In the genomic region with DNA sequence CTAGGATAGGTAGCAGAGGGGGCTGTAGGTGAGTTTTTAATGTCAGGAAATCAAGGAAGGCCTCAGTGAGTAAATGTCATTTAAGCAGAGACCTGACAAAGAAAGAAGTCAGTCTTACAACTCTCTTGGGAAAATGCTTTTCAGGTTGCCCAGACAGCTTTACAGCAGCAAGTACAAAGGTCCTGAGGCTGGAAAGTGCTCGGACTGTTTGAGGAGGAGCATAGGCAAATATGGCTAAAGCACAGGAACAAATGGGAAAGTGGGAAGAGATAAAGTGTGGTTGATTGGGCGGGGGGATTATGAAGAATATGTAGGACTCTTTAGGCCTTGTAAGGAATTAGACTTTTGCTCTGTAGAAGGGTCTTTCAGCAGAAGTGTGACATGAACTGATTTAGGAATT, we compare ENCODE assay signal across 18 cellular contexts.
DNase-seq lines count a peak whose midpoint lies in the region; ATAC-seq and TF ChIP-seq lines count a peak whose summit lies in the region.
"Had no signal": no experiment of that assay in that cellular context is flagged by ENCODE, and none has a peak within 500 bp of the region (broad histone marks: within the 10 kb centered on the region; RNA-seq: fewer than 3 reads in every experiment).

No MANE protein-coding gene starts in this region.

- H3K14ac ChIP-seq in H9 (ENCODE audit: insufficient read depth, low read length) = no peak overlapping the region

- H3K9me3 Mint-ChIP-seq in H9 (no peaks in the 10 kb centered on the region; a peak in 2 of 5 replicates), WTC11 (peaks cover 14% of the 10 kb centered on the region; the same call in 1 of the 2 replicates)
- no peaks in the 10 kb centered on the region for H3K9me3 Mint-ChIP-seq in activated T-cell treated with anti-CD3 and anti-CD28 coated beads, Interleukin-2, amount 50 U/mL, for 24 hours
- H3K9me3 Mint-ChIP-seq: GM23338 had no signal

- no peak overlapping the region for H3K9ac ChIP-seq in H9 (ENCODE audit: extremely low read depth, insufficient read length, low read length)
- H3K9ac ChIP-seq: KMS-11 had no signal

- peaks cover 1% of the 10 kb centered on the region; the same call in 1 of the 2 replicates for H3K79me2 ChIP-seq in H9 (ENCODE audit: insufficient read depth, low read length)
- peaks cover 22% of the 10 kb centered on the region for H3K79me2 ChIP-seq in hepatocyte

- TF ChIP-seq CTCF in H9 (conservative IDR thresholded peaks at IDR 0.05) (no peak), WTC11 (IDR thresholded peaks at IDR 0.05) (no peak), hepatocyte (IDR thresholded peaks at IDR 0.05; ENCODE audit: poor library complexity) (no peak), mucosa of descending colon (IDR thresholded peaks at IDR 0.05) (no peak), heart left ventricle (IDR thresholded peaks at IDR 0.05) (no peak)

- no peak for ATAC-seq in WTC11
- ATAC-seq in mucosa of descending colon = peak; percentile 67
- ATAC-seq in heart left ventricle = no peak
- ATAC-seq: GM23338 had no signal

- H4K5ac ChIP-seq in H9 (ENCODE audit: insufficient read length, low read depth, low read length) = no peak overlapping the region

- no peak for TF ChIP-seq POLR2A in heart left ventricle (IDR thresholded peaks at IDR 0.05)

- H3K36me3 ChIP-seq in hepatocyte (replicated peaks; ENCODE audit: insufficient read depth, low read depth) (no peaks in the 10 kb centered on the region), mucosa of descending colon (ENCODE audit: low read depth) (no peaks in the 10 kb centered on the region), heart left ventricle (no peaks in the 10 kb centered on the region)

- no peaks in the 10 kb centered on the region for H3K9me3 ChIP-seq in H9 (ENCODE audit: control insufficient read depth, low read depth, low read length)
- no peaks in the 10 kb centered on the region for H3K9me3 ChIP-seq in hepatocyte (ENCODE audit: low read depth)
- no peaks in the 10 kb centered on the region for H3K9me3 ChIP-seq in mucosa of descending colon
- peaks cover 0 to 8% (median 0%) of the 10 kb centered on the region in 12 donors for H3K9me3 ChIP-seq in heart left ventricle
- H3K9me3 ChIP-seq: Caco-2 had no signal

- no peak overlapping the region for H2AK5ac ChIP-seq in H9 (ENCODE audit: insufficient read length, low read length)

- POLR2A ChIA-PET in WTC11 (lab: Charles Lee) = no interaction called here

- H3K27ac ChIP-seq in H9 (ENCODE audit: insufficient read length, low read depth, low read length) (no peak overlapping the region), hepatocyte (peak overlapping the region; percentile 23), heart left ventricle (no peak overlapping the region)
- H3K27ac ChIP-seq: C4-2B, KMS-11 had no signal

- H4K20me1 ChIP-seq in H9 (ENCODE audit: control insufficient read depth, insufficient read depth, insufficient read length) (no peaks in the 10 kb centered on the region), hepatocyte (ENCODE audit: insufficient read depth, poor library complexity, severe bottlenecking) (no peaks in the 10 kb centered on the region)

- no peak overlapping the region for H2BK15ac ChIP-seq in H9 (ENCODE audit: low read depth, low read length)

- H3K18ac ChIP-seq in H9 (ENCODE audit: insufficient read length, low read depth, low read length) = no peak overlapping the region

- H3K9me2 ChIP-seq in hepatocyte (replicated peaks; ENCODE audit: insufficient read depth) = no peaks in the 10 kb centered on the region

- H3K27me3 ChIP-seq in H9 (ENCODE audit: insufficient read depth, low read length) = no peaks in the 10 kb centered on the region
- no peaks in the 10 kb centered on the region for H3K27me3 ChIP-seq in hepatocyte
- no peaks in the 10 kb centered on the region for H3K27me3 ChIP-seq in heart left ventricle

- H3K27ac Mint-ChIP-seq in H9 (peak overlapping the region in 2 of 3 experiments; percentile 11 to 61; a peak in 6 of 7 replicates), WTC11 (peak overlapping the region; percentile 64)
- H3K27ac Mint-ChIP-seq in activated T-cell treated with anti-CD3 and anti-CD28 coated beads, Interleukin-2, amount 50 U/mL, for 24 hours = no peak overlapping the region
- H3K27ac Mint-ChIP-seq: CD4-positive, alpha-beta T cell; GM23338 had no signal

- no peak overlapping the region for H4K8ac ChIP-seq in H9 (replicated peaks; ENCODE audit: insufficient read length, low read depth, low read length)

- no peak overlapping the region for H2BK20ac ChIP-seq in H9 (ENCODE audit: low read depth, low read length, poor library complexity, severe bottlenecking)

- no peak overlapping the region for H3K4ac ChIP-seq in H9 (ENCODE audit: low read depth, low read length)

- peaks cover 1% of the 10 kb centered on the region; the same call in 1 of the 2 replicates for H3K27me3 Mint-ChIP-seq in H9 (ENCODE audit: low read depth)
- no peaks in the 10 kb centered on the region for H3K27me3 Mint-ChIP-seq in WTC11 (ENCODE audit: low read depth)
- no peaks in the 10 kb centered on the region for H3K27me3 Mint-ChIP-seq in activated T-cell treated with anti-CD3 and anti-CD28 coated beads, Interleukin-2, amount 50 U/mL, for 24 hours
- H3K27me3 Mint-ChIP-seq: CD4-positive, alpha-beta T cell had no signal

- H3K4me3 ChIP-seq in hepatocyte (no peak overlapping the region), mucosa of descending colon (no peak overlapping the region), heart left ventricle (no peak overlapping the region)
- H3K4me3 ChIP-seq: GM23338 had no signal

- CTCF ChIA-PET in WTC11 (lab: Charles Lee) = no interaction called here

- no peaks in the 10 kb centered on the region for H3K79me1 ChIP-seq in H9 (ENCODE audit: insufficient read depth, low read depth, low read length, poor library complexity, severe bottlenecking)

- H3K23ac ChIP-seq in H9 (ENCODE audit: insufficient read length, low read depth, low read length) = no peak overlapping the region

- intact Hi-C loops in mucosa of descending colon (cut with DNase I, micrococcal nuclease) (no loop called here), heart left ventricle (cut with DNase I) (no loop called here)

- H3K4me1 Mint-ChIP-seq in H9 (peaks cover 22 to 32% of the 10 kb centered on the region in 2 experiments), WTC11 (peaks cover 29% of the 10 kb centered on the region)
- H3K4me1 Mint-ChIP-seq in activated T-cell treated with anti-CD3 and anti-CD28 coated beads, Interleukin-2, amount 50 U/mL, for 24 hours (ENCODE audit: low read depth) = no peaks in the 10 kb centered on the region

- no peaks in the 10 kb centered on the region for H3K23me2 ChIP-seq in H9 (ENCODE audit: insufficient read length, low read depth, low read length, poor library complexity, severe bottlenecking)

- DNase-seq in H9 (no peak), WTC11 (ENCODE audit: low spot score) (no peak), hepatocyte (ENCODE audit: low spot score) (no peak), mucosa of descending colon (no peak), GM19240 (ENCODE audit: insufficient read length, low spot score) (no peak), heart left ventricle (no peak)
- DNase-seq in activated T-cell treated with anti-CD3 and anti-CD28 coated beads, Interleukin-2, amount 50 U/mL, for 1 hour = no peak
- DNase-seq in activated T-cell treated with anti-CD3 and anti-CD28 coated beads, Interleukin-2, amount 50 U/mL, for 24 hours = no peak
- DNase-seq: ACHN; AML-193; Caco-2; CD4-positive, alpha-beta T cell; DMS79 treated with DMSO at 0.1 percent for 48 hours; GF-D8; H7 had no signal

- H3K36me3 Mint-ChIP-seq in H9 (ENCODE audit: insufficient read depth in 1 of 3, low read depth in 3 of 3) (peaks cover 3 to 5% (median 4%) of the 10 kb centered on the region in 3 experiments; a peak in 6 of 7 replicates), WTC11 (no peaks in the 10 kb centered on the region)
- no peaks in the 10 kb centered on the region for H3K36me3 Mint-ChIP-seq in activated T-cell treated with anti-CD3 and anti-CD28 coated beads, Interleukin-2, amount 50 U/mL, for 24 hours (ENCODE audit: low read depth)

- no peak overlapping the region for H2BK12ac ChIP-seq in H9 (ENCODE audit: insufficient read length, low read depth, low read length)

- no peak overlapping the region for H2BK120ac ChIP-seq in H9 (ENCODE audit: low read depth, low read length, poor library complexity, severe bottlenecking)

- 100% methylated on average over 1 of the region's 2 CpGs for WGBS in H9 (ENCODE audit: extremely low coverage, insufficient read length, low lambda C conversion rate)
- WGBS in hepatocyte (ENCODE audit: low lambda C conversion rate, missing lambda C conversion rate) = 84% methylated on average over 2 of the region's 2 CpGs
- 93 to 97% (median 95%) methylated on average over 2 of the region's 2 CpGs for WGBS in heart left ventricle, 4 donors

- no peak overlapping the region for H3K4me2 ChIP-seq in H9 (ENCODE audit: insufficient read depth, insufficient read length, low read length)
- no peak overlapping the region for H3K4me2 ChIP-seq in hepatocyte
- H3K4me2 ChIP-seq: GM23338, KMS-11 had no signal

- no peak overlapping the region for H3T11ph ChIP-seq in H9 (ENCODE audit: low read length)

- H3K4me1 ChIP-seq in H9 (ENCODE audit: insufficient read depth, low read length) = peaks cover 3% of the 10 kb centered on the region; the same call in 1 of the 2 replicates
- peaks cover 16% of the 10 kb centered on the region for H3K4me1 ChIP-seq in hepatocyte (ENCODE audit: insufficient read depth)
- H3K4me1 ChIP-seq in mucosa of descending colon (ENCODE audit: low read depth) = no peaks in the 10 kb centered on the region
- H3K4me1 ChIP-seq in heart left ventricle = peaks cover 0 to 22% (median 6%) of the 10 kb centered on the region in 12 donors

- H2BK5ac ChIP-seq in H9 (ENCODE audit: insufficient read length, low read length) = no peak overlapping the region

- H2AFZ ChIP-seq in H9 (ENCODE audit: low read length) = no peak overlapping the region
- no peak overlapping the region for H2AFZ ChIP-seq in hepatocyte
- H2AFZ ChIP-seq: GM23338 had no signal

- no peak overlapping the region for H3K56ac ChIP-seq in H9 (ENCODE audit: insufficient read length, low read depth, low read length)

- H3K4me3 Mint-ChIP-seq in H9 (no peak overlapping the region), WTC11 (no peak overlapping the region)
- H3K4me3 Mint-ChIP-seq in activated T-cell treated with anti-CD3 and anti-CD28 coated beads, Interleukin-2, amount 50 U/mL, for 24 hours = no peak overlapping the region
- H3K4me3 Mint-ChIP-seq: CD4-positive, alpha-beta T cell; GM23338 had no signal

- no peak overlapping the region for H4K91ac ChIP-seq in H9 (ENCODE audit: insufficient read length, low read depth, low read length)

TF ChIP-seq in WTC11, 78 proteins besides CTCF, POLR2A, EP300 and RAD21 (continues in another document):
- no peak for TF ChIP-seq EMX1 (CRISPR knock-in tag; IDR thresholded peaks at IDR 0.05)
